11 cellular contexts compared by ENCODE assay signal in the genomic region with DNA sequence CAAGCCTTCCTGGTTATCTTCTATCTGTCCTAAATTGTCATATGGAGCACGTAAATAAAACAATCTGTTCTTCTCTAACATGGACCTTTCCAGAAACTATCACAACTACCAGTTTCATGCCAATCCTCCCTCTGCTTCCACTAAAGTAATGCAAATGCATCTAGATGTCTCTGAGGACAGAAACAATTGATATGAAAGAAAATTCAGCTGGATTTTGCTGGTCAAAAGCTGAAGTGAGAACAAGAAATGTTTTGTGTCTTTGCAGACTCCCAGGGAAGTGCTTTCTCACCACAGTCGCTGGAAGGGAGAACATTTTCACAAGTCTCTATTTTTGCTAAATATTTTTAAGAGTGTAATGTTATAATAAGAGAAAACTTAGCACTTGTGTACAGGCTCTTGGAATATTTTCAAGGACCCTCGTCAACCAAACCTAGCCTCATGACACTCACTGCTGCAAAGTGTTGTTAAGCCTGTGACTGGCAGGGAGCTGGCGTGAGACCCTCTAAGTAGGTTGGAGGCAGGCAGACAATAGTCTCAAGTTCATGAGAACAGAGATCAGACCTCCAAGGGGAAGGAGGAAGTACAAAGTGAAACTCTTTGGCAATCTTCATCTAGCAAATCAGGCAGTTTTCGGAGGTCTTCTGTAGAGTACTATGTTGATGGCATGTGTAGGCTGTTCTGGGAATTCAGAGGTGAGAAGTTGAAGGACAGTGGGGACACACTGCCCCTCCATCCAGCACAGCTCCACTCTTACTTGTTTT. TPM values are rescaled to one million over a fixed set of nuclear protein-coding genes. Genes with fewer than 3 reads are reported as not detected.
DNase-seq lines count a peak whose midpoint lies in the region; ATAC-seq and TF ChIP-seq lines count a peak whose summit lies in the region.
"Had no signal": no experiment of that assay in that cellular context is flagged by ENCODE, and none has a peak within 500 bp of the region (broad histone marks: within the 10 kb centered on the region; RNA-seq: fewer than 3 reads in every experiment).

No MANE protein-coding gene starts in this region.

- H3K4me1 ChIP-seq in Peyer's patch = no peaks in the 10 kb centered on the region
- H3K4me1 ChIP-seq in mesenchymal stem cell (ENCODE audit: control insufficient read depth, insufficient read depth, low read depth, low read length) = peaks cover 5% of the 10 kb centered on the region
- H3K4me1 ChIP-seq: pancreas had no signal

- no peak overlapping the region for H2AK5ac ChIP-seq in mesenchymal stem cell (ENCODE audit: low read length, severe bottlenecking)

- H3K4ac ChIP-seq in mesenchymal stem cell (ENCODE audit: low read depth in 1 of 2, low read length in 2 of 2) = no peak overlapping the region

- no peak overlapping the region for H3K9ac ChIP-seq in mesenchymal stem cell (ENCODE audit: low read length)

- H3K4me3 ChIP-seq in Peyer's patch (no peak overlapping the region), mesenchymal stem cell (ENCODE audit: insufficient read depth in 1 of 2, low read depth in 1 of 2, low read length in 2 of 2) (no peak overlapping the region), foreskin fibroblast (ENCODE audit: low read depth in 1 of 2, low read length in 2 of 2) (no peak overlapping the region)
- H3K4me3 ChIP-seq: pancreas had no signal

- no peak overlapping the region for H3K4me2 ChIP-seq in mesenchymal stem cell (ENCODE audit: low read length, poor library complexity, severe bottlenecking)

- H2BK120ac ChIP-seq in mesenchymal stem cell (ENCODE audit: low read depth, low read length) = no peak overlapping the region

- no peak overlapping the region for H2BK15ac ChIP-seq in mesenchymal stem cell (ENCODE audit: low read depth, poor library complexity, severe bottlenecking)

- H3K14ac ChIP-seq in mesenchymal stem cell (ENCODE audit: low read length in 2 of 2) = no peak overlapping the region

- no peak overlapping the region for H2BK5ac ChIP-seq in mesenchymal stem cell (ENCODE audit: low read depth, low read length, poor library complexity, severe bottlenecking)

- H3K79me1 ChIP-seq in mesenchymal stem cell (replicated peaks; ENCODE audit: low read length, poor library complexity, severe bottlenecking) = no peaks in the 10 kb centered on the region

- H4K91ac ChIP-seq in mesenchymal stem cell (ENCODE audit: low read length) = no peak overlapping the region

- no peaks in the 10 kb centered on the region for H3K36me3 ChIP-seq in Peyer's patch
- H3K36me3 ChIP-seq in mesenchymal stem cell (ENCODE audit: control insufficient read depth in 1 of 2, insufficient read depth in 2 of 2, low read depth in 1 of 2, low read length in 2 of 2) = no peaks in the 10 kb centered on the region
- H3K36me3 ChIP-seq: pancreas had no signal

- no peak for TF ChIP-seq POLR2A in Peyer's patch (IDR thresholded peaks at IDR 0.05)

- H3K23ac ChIP-seq in mesenchymal stem cell (ENCODE audit: low read length in 2 of 2) = no peak overlapping the region

- H2BK12ac ChIP-seq in mesenchymal stem cell (ENCODE audit: low read length in 2 of 2) = no peak overlapping the region

- no peak for TF ChIP-seq CTCF in Peyer's patch (IDR thresholded peaks at IDR 0.05)
- no peak for TF ChIP-seq CTCF in foreskin fibroblast (IDR thresholded peaks at IDR 0.05; ENCODE audit: low read depth, low read length)

- peak overlapping the region; percentile 19 for H4K8ac ChIP-seq in mesenchymal stem cell (ENCODE audit: low read length)

- WGBS in mesenchymal stem cell = 85% methylated on average over 2 of the region's 5 CpGs

- H2AFZ ChIP-seq in mesenchymal stem cell (ENCODE audit: low read depth, low read length) = no peak overlapping the region

- ATAC-seq in GM21737 (IDR thresholded peaks at IDR 0.05; ENCODE audit: unreplicated experiment) = peak; percentile 44
- ATAC-seq in HG03039 (IDR thresholded peaks at IDR 0.05; ENCODE audit: unreplicated experiment) = no peak
- ATAC-seq: Panc1 had no signal

- no peaks in the 10 kb centered on the region for H3K27me3 ChIP-seq in Peyer's patch
- H3K27me3 ChIP-seq in mesenchymal stem cell (ENCODE audit: control insufficient read depth in 1 of 2, insufficient read depth in 1 of 2, low read length in 2 of 2) = no peaks in the 10 kb centered on the region
- H3K27me3 ChIP-seq: pancreas had no signal

- peak overlapping the region in 3 of 4 donors; percentile 14 to 21 (median 19) for H3K27ac ChIP-seq in Peyer's patch
- no peak overlapping the region for H3K27ac ChIP-seq in mesenchymal stem cell (ENCODE audit: low read length, poor library complexity, severe bottlenecking)

- peak; percentile 37 for DNase-seq in GF-D8 (lab: John Stamatoyannopoulos, UW)
- DNase-seq in Peyer's patch = no peak
- DNase-seq in mesenchymal stem cell = no peak
- no peak for DNase-seq in mucosa of gallbladder (ENCODE audit: low spot score)
- no peak for DNase-seq in DMS53 (lab: John Stamatoyannopoulos, UW)
- no peak for DNase-seq in foreskin fibroblast
- DNase-seq: pancreas had no signal

- H3K18ac ChIP-seq in mesenchymal stem cell (ENCODE audit: low read depth in 1 of 2, low read length in 2 of 2) = peak overlapping the region in 1 of 2 experiments; percentile 17

- H3K9me3 ChIP-seq in Peyer's patch (no peaks in the 10 kb centered on the region), mesenchymal stem cell (ENCODE audit: control insufficient read depth, low read length) (no peaks in the 10 kb centered on the region)
- H3K9me3 ChIP-seq: pancreas had no signal

RNA-seq across cellular contexts. Expression of gene DNASE2B, which starts 38.8 kb away (rescaled TPM):
- total RNA-seq in Peyer's patch (not detected), mucosa of gallbladder (0.17 TPM)
- not detected for polyA plus RNA-seq in mesenchymal stem cell (2013, experiment 1 of 2)
- polyA plus RNA-seq in mesenchymal stem cell (2013, experiment 2 of 2) = not detected
- total RNA-seq: activated naive CD4-positive, alpha-beta T cell treated with anti-CD3 and anti-CD28 coated beads, Interleukin-2, amount 50 U/mL, for 72 hours had no signal

RNA-seq across cellular contexts. Expression of gene RPF1, which starts 42.0 kb away (rescaled TPM):
- total RNA-seq in Peyer's patch (10 to 100 TPM; 12.1 to 37.1 (median 18.4) TPM), mucosa of gallbladder (22.4 TPM)
- 55.2 TPM for polyA plus RNA-seq in mesenchymal stem cell (2013, experiment 1 of 2)
- 55.2 TPM for polyA plus RNA-seq in mesenchymal stem cell (2013, experiment 2 of 2)
